ENCODE assay signal across 17 cellular contexts in the genomic region with DNA sequence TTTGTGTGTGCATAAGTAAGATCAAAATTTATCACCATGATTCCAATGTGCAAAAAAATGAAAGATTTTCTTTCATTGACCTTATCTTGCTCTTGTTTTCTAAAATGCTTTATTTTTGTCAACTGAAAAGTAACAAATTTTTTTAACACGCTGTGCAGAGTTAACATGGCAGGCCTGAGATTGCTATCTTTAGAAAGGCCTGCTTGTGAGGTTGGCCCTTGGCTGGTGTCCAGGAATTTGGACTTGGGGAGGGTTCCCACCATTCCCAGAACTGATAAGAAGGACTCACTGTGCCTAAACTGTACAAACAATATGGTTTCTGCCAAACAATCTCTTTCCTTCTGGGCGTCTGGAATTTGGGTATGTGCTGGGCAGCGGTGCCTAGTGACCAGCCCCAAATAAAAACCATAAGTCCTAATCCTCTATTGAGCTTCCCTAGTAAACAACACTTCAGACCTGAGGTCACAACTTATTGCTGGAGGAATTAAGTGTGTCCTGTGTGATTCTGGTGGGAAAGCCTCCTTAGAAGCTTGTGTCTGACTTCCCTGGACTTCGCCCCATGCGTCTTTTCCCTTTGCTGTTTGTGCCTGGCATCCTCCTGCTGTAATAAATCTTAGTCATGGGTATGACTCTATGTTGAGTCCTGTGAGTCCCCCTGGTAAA. TPM values are rescaled to one million over a fixed set of nuclear protein-coding genes. Genes with fewer than 3 reads are reported as not detected.
DNase-seq lines count a peak whose midpoint lies in the region; ATAC-seq and TF ChIP-seq lines count a peak whose summit lies in the region.
"Had no signal": no experiment of that assay in that cellular context is flagged by ENCODE, and none has a peak within 500 bp of the region (broad histone marks: within the 10 kb centered on the region; RNA-seq: fewer than 3 reads in every experiment).

No MANE protein-coding gene starts in this region.

- H3K4me1 Mint-ChIP-seq in type B pancreatic cell (ENCODE audit: unreplicated experiment), result peaks cover 32% of the 10 kb centered on the region
- peaks cover 0 to 3% (median 0%) of the 10 kb centered on the region in 7 donors for H3K4me1 Mint-ChIP-seq in naive thymus-derived CD4-positive, alpha-beta T cell
- H3K4me1 Mint-ChIP-seq: activated CD4-positive, alpha-beta T cell treated with anti-CD3 and anti-CD28 coated beads, Interleukin-2, amount 10 ng/mL, durations not matched to agents 7 days and 5 days had no signal

- H3K27me3 ChIP-seq in lower lobe of right lung (ENCODE audit: low read depth), result no peaks in the 10 kb centered on the region
- H3K27me3 ChIP-seq in thoracic aorta (replicated peaks; ENCODE audit: insufficient read depth), result no peaks in the 10 kb centered on the region
- H3K27me3 ChIP-seq in naive thymus-derived CD4-positive, alpha-beta T cell (ENCODE audit: control insufficient read depth in 2 of 2, insufficient read depth in 2 of 2, low read length in 2 of 2), result no peaks in the 10 kb centered on the region
- H3K27me3 ChIP-seq: BLaER1 treated with 17β-estradiol and CSF1 and Interleukin-3, amounts not matched to agents 10 nM and 100 nM; brain microvascular endothelial cell had no signal

- H3K27ac Mint-ChIP-seq in type B pancreatic cell, result no peak overlapping the region
- no peak overlapping the region for H3K27ac Mint-ChIP-seq in naive thymus-derived CD4-positive, alpha-beta T cell
- H3K27ac Mint-ChIP-seq: activated CD4-positive, alpha-beta T cell treated with anti-CD3 and anti-CD28 coated beads, Interleukin-2, amount 10 ng/mL, durations not matched to agents 7 days and 5 days; activated T-helper 1 cell treated with anti-CD3 and anti-CD28 coated beads, Interleukin-12 subunit alpha, Interleukin-12 subunit beta, Interleukin-2, Interleukin-4 antibody, amounts not matched to agents 30 ng/mL and 10 ng/mL and 1 ng/mL, durations not matched to agents 14 hours and 24 hours and 36 hours; T-helper 1 cell treated with Interleukin-12 subunit alpha and Interleukin-12 subunit beta and Interleukin-4 antibody, amounts not matched to agents 30 μg/mL and 1 μg/mL, for 36 hours had no signal

- peak; percentile 79 to 80 for ATAC-seq in lower lobe of right lung
- ATAC-seq in thoracic aorta (ENCODE audit: insufficient number of reproducible peaks, low FRiP score, low read depth), result no peak
- ATAC-seq in naive thymus-derived CD4-positive, alpha-beta T cell, result no peak
- ATAC-seq: PC-3 had no signal

- CTCF ChIA-PET in naive thymus-derived CD4-positive, alpha-beta T cell (lab: Charles Lee), result no interaction called here

- H3K36me3 ChIP-seq in lower lobe of right lung (no peaks in the 10 kb centered on the region), thoracic aorta (no peaks in the 10 kb centered on the region)
- H3K36me3 ChIP-seq in naive thymus-derived CD4-positive, alpha-beta T cell (ENCODE audit: control insufficient read depth in 2 of 3, insufficient read depth in 3 of 3, low read length in 3 of 3), result no peaks in the 10 kb centered on the region
- H3K36me3 ChIP-seq: BLaER1 treated with 17β-estradiol and CSF1 and Interleukin-3, amounts not matched to agents 10 nM and 100 nM; brain microvascular endothelial cell; prostate gland had no signal

- DNase-seq in LoVo (ENCODE audit: low spot score), result peak; percentile 19
- DNase-seq in choroid plexus epithelial cell (ENCODE audit: low read depth), result peak; percentile 25
- peak; percentile 47 for DNase-seq in lower lobe of right lung
- DNase-seq in thoracic aorta (ENCODE audit: low spot score), result no peak
- DNase-seq in type B pancreatic cell (ENCODE audit: extremely low spot score, unreplicated experiment), result no peak
- no peak for DNase-seq in SKM-1 treated with dmso at 0.1 percent for 144 hours (lab: John Stamatoyannopoulos, UW; ENCODE audit: unreplicated experiment)
- no peak for DNase-seq in naive thymus-derived CD4-positive, alpha-beta T cell
- DNase-seq: activated CD4-positive, alpha-beta T cell treated with anti-CD3 and anti-CD28 coated beads, Interleukin-2, amount 10 ng/mL, durations not matched to agents 7 days and 5 days; brain microvascular endothelial cell; hypothalamus; MV-4-11; NCI-H345; PC-3 had no signal

- H3K9me3 Mint-ChIP-seq in type B pancreatic cell, result no peaks in the 10 kb centered on the region
- peaks cover 0 to 1% (median 0%) of the 10 kb centered on the region in 11 donors for H3K9me3 Mint-ChIP-seq in naive thymus-derived CD4-positive, alpha-beta T cell
- H3K9me3 Mint-ChIP-seq: activated CD4-positive, alpha-beta T cell treated with anti-CD3 and anti-CD28 coated beads, Interleukin-2, amount 10 ng/mL, durations not matched to agents 7 days and 5 days; activated T-helper 1 cell treated with anti-CD3 and anti-CD28 coated beads, Interleukin-12 subunit alpha, Interleukin-12 subunit beta, Interleukin-2, Interleukin-4 antibody, amounts not matched to agents 30 ng/mL and 10 ng/mL and 1 ng/mL, durations not matched to agents 14 hours and 24 hours and 36 hours had no signal

- TF ChIP-seq CTCF in choroid plexus epithelial cell (conservative IDR thresholded peaks at IDR 0.05; ENCODE audit: low read depth, low read length) (no peak), lower lobe of right lung (IDR thresholded peaks at IDR 0.05) (no peak), thoracic aorta (IDR thresholded peaks at IDR 0.05) (no peak), type B pancreatic cell (conservative IDR thresholded peaks at IDR 0.05) (no peak)

- H3K27ac ChIP-seq in lower lobe of right lung, result peak overlapping the region; percentile 13
- H3K27ac ChIP-seq in thoracic aorta, result peak overlapping the region; percentile 65 to 68
- H3K27ac ChIP-seq in naive thymus-derived CD4-positive, alpha-beta T cell (ENCODE audit: low read depth, low read length), result no peak overlapping the region
- H3K27ac ChIP-seq: BLaER1 treated with 17β-estradiol and CSF1 and Interleukin-3, amounts not matched to agents 10 nM and 100 nM; brain microvascular endothelial cell; prostate gland had no signal

- H3K4me1 ChIP-seq in lower lobe of right lung (peaks cover 23% of the 10 kb centered on the region), thoracic aorta (ENCODE audit: control insufficient read depth in 1 of 2, low read depth in 2 of 2) (peaks cover 10 to 37% of the 10 kb centered on the region in 2 donors)
- no peaks in the 10 kb centered on the region for H3K4me1 ChIP-seq in naive thymus-derived CD4-positive, alpha-beta T cell (ENCODE audit: control insufficient read depth in 2 of 2, insufficient read depth in 2 of 2, low read length in 2 of 2)
- H3K4me1 ChIP-seq: prostate gland had no signal

- no peaks in the 10 kb centered on the region for H3K36me3 Mint-ChIP-seq in type B pancreatic cell
- no peaks in the 10 kb centered on the region for H3K36me3 Mint-ChIP-seq in naive thymus-derived CD4-positive, alpha-beta T cell

- no peak overlapping the region for H3K4me3 Mint-ChIP-seq in type B pancreatic cell
- no peak overlapping the region for H3K4me3 Mint-ChIP-seq in naive thymus-derived CD4-positive, alpha-beta T cell
- H3K4me3 Mint-ChIP-seq: activated CD4-positive, alpha-beta T cell treated with anti-CD3 and anti-CD28 coated beads, Interleukin-2, amount 10 ng/mL, durations not matched to agents 7 days and 5 days; activated T-helper 1 cell treated with anti-CD3 and anti-CD28 coated beads, Interleukin-12 subunit alpha, Interleukin-12 subunit beta, Interleukin-2, Interleukin-4 antibody, amounts not matched to agents 30 ng/mL and 10 ng/mL and 1 ng/mL, durations not matched to agents 14 hours and 24 hours and 36 hours; T-helper 1 cell treated with Interleukin-12 subunit alpha and Interleukin-12 subunit beta and Interleukin-4 antibody, amounts not matched to agents 30 μg/mL and 1 μg/mL, for 36 hours had no signal

- no peaks in the 10 kb centered on the region for H3K9me3 ChIP-seq in lower lobe of right lung
- H3K9me3 ChIP-seq in thoracic aorta, result no peaks in the 10 kb centered on the region
- H3K9me3 ChIP-seq in naive thymus-derived CD4-positive, alpha-beta T cell (ENCODE audit: control insufficient read depth in 2 of 3, low read length in 3 of 3), result no peaks in the 10 kb centered on the region
- H3K9me3 ChIP-seq: BLaER1 treated with 17β-estradiol and CSF1 and Interleukin-3, amounts not matched to agents 10 nM and 100 nM; prostate gland had no signal

- H3K4me3 ChIP-seq in choroid plexus epithelial cell (ENCODE audit: low read depth, low read length) (no peak overlapping the region), lower lobe of right lung (no peak overlapping the region), thoracic aorta (no peak overlapping the region)
- H3K4me3 ChIP-seq in naive thymus-derived CD4-positive, alpha-beta T cell (ENCODE audit: low read length), result no peak overlapping the region
- H3K4me3 ChIP-seq: BLaER1 treated with 17β-estradiol and CSF1 and Interleukin-3, amounts not matched to agents 10 nM and 100 nM; prostate gland had no signal

- POLR2A ChIA-PET in naive thymus-derived CD4-positive, alpha-beta T cell (lab: Charles Lee), result no interaction called here

- H3K27me3 Mint-ChIP-seq in type B pancreatic cell, result peaks cover 8% of the 10 kb centered on the region
- peaks cover 0 to 10% (median 0%) of the 10 kb centered on the region in 5 donors for H3K27me3 Mint-ChIP-seq in naive thymus-derived CD4-positive, alpha-beta T cell
- H3K27me3 Mint-ChIP-seq: activated CD4-positive, alpha-beta T cell treated with anti-CD3 and anti-CD28 coated beads, Interleukin-2, amount 10 ng/mL, durations not matched to agents 7 days and 5 days had no signal

- intact Hi-C loops in lower lobe of right lung (cut with DNase I), result no loop called here
- intact Hi-C loops in naive thymus-derived CD4-positive, alpha-beta T cell (cut with micrococcal nuclease), result no loop called here

RNA-seq across cellular contexts. Expression of a gene that starts 19.8 kb away (rescaled TPM):
- total RNA-seq in lower lobe of right lung (48.8 TPM), thoracic aorta (10 to 100 TPM; 90.4 to 97.2 TPM), type B pancreatic cell (ENCODE audit: low replicate concordance) (44.4 and 54.9 TPM in 2 replicates)
- total RNA-seq in naive thymus-derived CD4-positive, alpha-beta T cell, result 100 to 1,000 TPM in 2 of 5 experiments, 10 to 100 TPM in 3; 17.8 to 215 (median 23.0) TPM
- 10 to 100 TPM; 70.1 to 75.8 TPM for polyA plus RNA-seq in naive thymus-derived CD4-positive, alpha-beta T cell

Comparison
In these comparisons a context has a peak if more than half of its experiments do, and no peak if none do; other contexts are left out.
1. DNase-seq: peak in LoVo (single experiment), choroid plexus epithelial cell (single experiment) and lower lobe of right lung (single experiment); none in thoracic aorta (single experiment), type B pancreatic cell (single experiment), SKM-1 treated with dmso at 0.1 percent for 144 hours (single experiment) and naive thymus-derived CD4-positive, alpha-beta T cell (0 of 9).
2. ATAC-seq: peak in lower lobe of right lung (2 of 2); none in thoracic aorta (single experiment) and naive thymus-derived CD4-positive, alpha-beta T cell (single experiment).